In the genomic region with DNA sequence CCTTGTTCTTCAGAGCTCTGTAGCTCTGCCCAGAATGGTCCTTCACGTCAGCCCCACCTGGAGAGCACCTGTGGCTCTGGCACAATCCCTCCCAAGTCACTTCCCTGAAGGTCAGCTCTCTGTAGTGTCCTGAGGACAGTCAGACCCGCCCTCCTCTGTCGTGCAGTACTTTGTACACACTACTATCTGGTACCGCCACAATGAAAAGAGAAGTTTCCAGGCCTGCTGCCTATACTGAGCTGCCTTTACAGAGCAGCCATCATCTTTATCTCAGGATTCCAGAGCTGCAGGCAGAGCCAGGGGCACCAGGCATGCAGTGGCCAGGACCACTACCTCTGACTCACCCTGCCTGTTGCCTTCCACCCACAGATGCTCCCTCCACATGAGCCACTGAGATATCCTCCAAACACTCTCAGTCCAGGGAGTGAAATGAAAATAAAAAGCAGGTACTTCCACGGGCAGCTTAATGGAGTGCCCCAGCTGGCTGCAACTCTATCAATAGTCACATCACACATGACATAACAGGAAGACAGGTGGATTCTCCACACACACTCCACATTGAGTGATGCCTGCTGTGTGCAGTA, we compare ENCODE assay signal across 9 cellular contexts. TPM values are rescaled to one million over a fixed set of nuclear protein-coding genes. Genes with fewer than 3 reads are reported as not detected.
DNase-seq lines count a peak whose midpoint lies in the region; ATAC-seq and TF ChIP-seq lines count a peak whose summit lies in the region.
"Had no signal": no experiment of that assay in that cellular context is flagged by ENCODE, and none has a peak within 500 bp of the region (broad histone marks: within the 10 kb centered on the region; RNA-seq: fewer than 3 reads in every experiment).

No MANE protein-coding gene starts in this region.

- no peak overlapping the region for H3K4me2 ChIP-seq in mesenchymal stem cell (ENCODE audit: low read length, poor library complexity, severe bottlenecking)

- peak overlapping the region; percentile 7 to 92 for H2BK12ac ChIP-seq in mesenchymal stem cell (ENCODE audit: low read length in 2 of 2)

- H2BK5ac ChIP-seq in mesenchymal stem cell (ENCODE audit: low read depth, low read length, poor library complexity, severe bottlenecking), result no peak overlapping the region

- H3K4me3 Mint-ChIP-seq in brain, result peak overlapping the region in 1 of 5 experiments; percentile 24

- H3K27me3 ChIP-seq in mesenchymal stem cell (ENCODE audit: control insufficient read depth in 1 of 2, insufficient read depth in 1 of 2, low read length in 2 of 2), result no peaks in the 10 kb centered on the region
- H3K27me3 ChIP-seq: testis had no signal

- 75% methylated on average over 5 of the region's 5 CpGs for WGBS in mesenchymal stem cell

- no peak overlapping the region for H3K23ac ChIP-seq in mesenchymal stem cell (ENCODE audit: low read length in 2 of 2)

- peaks cover 22% of the 10 kb centered on the region for H3K4me1 ChIP-seq in mesenchymal stem cell (ENCODE audit: control insufficient read depth, insufficient read depth, low read depth, low read length)

- peak overlapping the region in 1 of 2 experiments; percentile 5 for H3K4me3 ChIP-seq in mesenchymal stem cell (ENCODE audit: insufficient read depth in 1 of 2, low read depth in 1 of 2, low read length in 2 of 2)
- H3K4me3 ChIP-seq: testis had no signal

- ATAC-seq in HG03439 (IDR thresholded peaks at IDR 0.05; ENCODE audit: unreplicated experiment) (no peak), GM18873 (IDR thresholded peaks at IDR 0.05; ENCODE audit: low FRiP score, unreplicated experiment) (no peak)

- peak overlapping the region in 1 of 2 experiments; percentile 83 for H3K14ac ChIP-seq in mesenchymal stem cell (ENCODE audit: low read length in 2 of 2)

- peaks cover 5% of the 10 kb centered on the region for H3K36me3 Mint-ChIP-seq in brain

- no peaks in the 10 kb centered on the region for H3K9me3 ChIP-seq in mesenchymal stem cell (ENCODE audit: control insufficient read depth, low read length)
- H3K9me3 ChIP-seq: testis had no signal

- peak overlapping the region; percentile 18 for H4K91ac ChIP-seq in mesenchymal stem cell (ENCODE audit: low read length)

- peak overlapping the region in 1 of 2 experiments; percentile 85 for H3K18ac ChIP-seq in mesenchymal stem cell (ENCODE audit: low read depth in 1 of 2, low read length in 2 of 2)

- no peaks in the 10 kb centered on the region for H3K36me3 ChIP-seq in mesenchymal stem cell (ENCODE audit: control insufficient read depth in 1 of 2, insufficient read depth in 2 of 2, low read depth in 1 of 2, low read length in 2 of 2)

- H3K27me3 Mint-ChIP-seq in brain, result no peaks in the 10 kb centered on the region

- peak overlapping the region; percentile 30 for H4K8ac ChIP-seq in mesenchymal stem cell (ENCODE audit: low read length)

- peak overlapping the region; percentile 23 for H2AK5ac ChIP-seq in mesenchymal stem cell (ENCODE audit: low read length, severe bottlenecking)

- peaks cover 65% of the 10 kb centered on the region for H3K4me1 Mint-ChIP-seq in brain

- H3K27ac ChIP-seq in mesenchymal stem cell (ENCODE audit: low read length, poor library complexity, severe bottlenecking), result peak overlapping the region; percentile 33
- H3K27ac ChIP-seq: testis had no signal

- H3K9me3 Mint-ChIP-seq in brain, result peaks cover 0 to 4% (median 0%) of the 10 kb centered on the region in 5 experiments

- no peak overlapping the region for H2BK120ac ChIP-seq in mesenchymal stem cell (ENCODE audit: low read depth, low read length)

- no peak overlapping the region for H2AFZ ChIP-seq in mesenchymal stem cell (ENCODE audit: low read depth, low read length)

- peak; percentile 64 for DNase-seq in AG20443 (ENCODE audit: low spot score)
- DNase-seq in HT-29 (ENCODE audit: low spot score), result peak; percentile 42
- DNase-seq in mesenchymal stem cell, result peak; percentile 67
- no peak for DNase-seq in effector CD4-positive, alpha-beta T cell
- DNase-seq in stimulated activated CD4-positive, alpha-beta T cell treated with anti-CD3 and anti-CD28 coated beads, Interleukin-4, amount 100 ng/mL, for 24 hours, result no peak
- DNase-seq: testis had no signal

- H3K27ac Mint-ChIP-seq in brain, result peak overlapping the region in 3 of 5 experiments; percentile 45 to 81 (median 66)

- H2BK15ac ChIP-seq in mesenchymal stem cell (ENCODE audit: low read depth, poor library complexity, severe bottlenecking), result no peak overlapping the region

- H3K9ac ChIP-seq in mesenchymal stem cell (ENCODE audit: low read length), result no peak overlapping the region

- peak overlapping the region in 1 of 2 experiments; percentile 42 for H3K4ac ChIP-seq in mesenchymal stem cell (ENCODE audit: low read depth in 1 of 2, low read length in 2 of 2)

- TF ChIP-seq CTCF in brain (conservative IDR thresholded peaks at IDR 0.05), result no peak

- no peaks in the 10 kb centered on the region for H3K79me1 ChIP-seq in mesenchymal stem cell (replicated peaks; ENCODE audit: low read length, poor library complexity, severe bottlenecking)

RNA-seq across cellular contexts. Expression of gene PACSIN2, which starts 7.3 kb away (rescaled TPM):
- total RNA-seq in HT-29 (2014; rRNA removed; shearing (Covaris generic)), result 42.9 and 44.8 TPM in 2 replicates
- polyA plus RNA-seq in brain (ENCODE audit: insufficient read depth, low read depth, low replicate concordance), result 87.7 TPM
- polyA plus RNA-seq in mesenchymal stem cell (2013, experiment 1 of 2), result 33.2 TPM
- polyA plus RNA-seq in mesenchymal stem cell (2013, experiment 2 of 2), result 35.1 TPM

Comparison
In these comparisons a context has a peak if more than half of its experiments do, and no peak if none do; other contexts are left out.
1. DNase-seq: peak in AG20443 (single experiment), HT-29 (single experiment) and mesenchymal stem cell (single experiment); none in effector CD4-positive, alpha-beta T cell (single experiment) and stimulated activated CD4-positive, alpha-beta T cell treated with anti-CD3 and anti-CD28 coated beads, Interleukin-4, amount 100 ng/mL, for 24 hours (single experiment).